ENCODE assay signal across 22 cellular contexts in genomic region chr20:44621939-44622338, GRCh38.
"Had no signal": no experiment of that assay in that cellular context is flagged by ENCODE, and none has a peak within 500 bp of the region (broad histone marks: within the 10 kb centered on the region; RNA-seq: fewer than 3 reads in every experiment).

No MANE protein-coding gene starts in this region.

- H3K27me3 Mint-ChIP-seq: activated naive CD8-positive, alpha-beta T cell treated with anti-CD3 and anti-CD28 coated beads, Interleukin-2, amount 10 ng/mL, durations not matched to agents 7 days and 5 days; progenitor cell of endocrine pancreas had no signal

- H3K27ac Mint-ChIP-seq: activated naive CD8-positive, alpha-beta T cell treated with anti-CD3 and anti-CD28 coated beads, Interleukin-2, amount 10 ng/mL, durations not matched to agents 7 days and 5 days; activated T-helper 2 cell treated with anti-CD3 and anti-CD28 coated beads, Interferon-gamma antibody, Interleukin-2, Interleukin-4, amounts not matched to agents 10 μg/mL and 5 μg/mL and 100 μg/mL, durations not matched to agents 14 hours and 24 hours and 36 hours; endodermal cell; progenitor cell of endocrine pancreas had no signal

- H3K4me3 Mint-ChIP-seq: activated naive CD8-positive, alpha-beta T cell treated with anti-CD3 and anti-CD28 coated beads, Interleukin-2, amount 10 ng/mL, durations not matched to agents 7 days and 5 days; activated T-cell treated with anti-CD3 and anti-CD28 coated beads, Interleukin-2, amount 50 U/mL, for 4 hours; endodermal cell had no signal

- H3K27me3 ChIP-seq: breast epithelium, heart right ventricle, transverse colon, uterus had no signal

- H3K4me3 ChIP-seq: breast epithelium, coronary artery, heart right ventricle, transverse colon, uterus had no signal

- ATAC-seq: activated T-cell treated with anti-CD3 and anti-CD28 coated beads, Interleukin-2, amount 50 U/mL, for 4 hours; left cardiac atrium had no signal

- H3K4me1 ChIP-seq: breast epithelium, uterus had no signal

- H3K9me3 ChIP-seq: transverse colon, uterus had no signal

- H3K36me3 ChIP-seq: breast epithelium, uterus had no signal

- H3K4me1 Mint-ChIP-seq: endodermal cell had no signal

- H3K9me3 Mint-ChIP-seq: activated naive CD8-positive, alpha-beta T cell treated with anti-CD3 and anti-CD28 coated beads, Interleukin-2, amount 10 ng/mL, durations not matched to agents 7 days and 5 days; activated T-cell treated with anti-CD3 and anti-CD28 coated beads, Interleukin-2, amount 50 U/mL, for 4 hours; activated T-helper 2 cell treated with anti-CD3 and anti-CD28 coated beads, Interferon-gamma antibody, Interleukin-2, Interleukin-4, amounts not matched to agents 10 μg/mL and 5 μg/mL and 100 μg/mL, durations not matched to agents 14 hours and 24 hours and 36 hours had no signal

- DNase-seq: activated CD4-positive, alpha-beta T cell treated with anti-CD3 and anti-CD28 coated beads for 1 hour; activated CD4-positive, alpha-beta T cell treated with anti-CD3 and anti-CD28 coated beads, Interleukin-2, amount 50 U/mL, for 1 hour; activated CD8-positive, alpha-beta memory T cell treated with anti-CD3 and anti-CD28 coated beads for 24 hours; activated CD8-positive, alpha-beta memory T cell treated with anti-CD3 and anti-CD28 coated beads, Interleukin-2, amount 50 U/mL, for 48 hours; activated naive CD4-positive, alpha-beta T cell; activated naive CD8-positive, alpha-beta T cell treated with anti-CD3 and anti-CD28 coated beads, Interleukin-2, amount 10 ng/mL, durations not matched to agents 7 days and 5 days; activated T-cell treated with anti-CD3 and anti-CD28 coated beads, Interleukin-2, amount 50 U/mL, for 4 hours; amniotic stem cell; endodermal cell; heart right ventricle; islet precursor cell; left cardiac atrium; mesenchymal stem cell; SW 1271; transverse colon; uterus; WERI-Rb-1 had no signal

- H3K27ac ChIP-seq: breast epithelium, epithelial cell of prostate, transverse colon, uterus, WERI-Rb-1 had no signal
